ENCODE assay signal across 25 cellular contexts in the genomic region with DNA sequence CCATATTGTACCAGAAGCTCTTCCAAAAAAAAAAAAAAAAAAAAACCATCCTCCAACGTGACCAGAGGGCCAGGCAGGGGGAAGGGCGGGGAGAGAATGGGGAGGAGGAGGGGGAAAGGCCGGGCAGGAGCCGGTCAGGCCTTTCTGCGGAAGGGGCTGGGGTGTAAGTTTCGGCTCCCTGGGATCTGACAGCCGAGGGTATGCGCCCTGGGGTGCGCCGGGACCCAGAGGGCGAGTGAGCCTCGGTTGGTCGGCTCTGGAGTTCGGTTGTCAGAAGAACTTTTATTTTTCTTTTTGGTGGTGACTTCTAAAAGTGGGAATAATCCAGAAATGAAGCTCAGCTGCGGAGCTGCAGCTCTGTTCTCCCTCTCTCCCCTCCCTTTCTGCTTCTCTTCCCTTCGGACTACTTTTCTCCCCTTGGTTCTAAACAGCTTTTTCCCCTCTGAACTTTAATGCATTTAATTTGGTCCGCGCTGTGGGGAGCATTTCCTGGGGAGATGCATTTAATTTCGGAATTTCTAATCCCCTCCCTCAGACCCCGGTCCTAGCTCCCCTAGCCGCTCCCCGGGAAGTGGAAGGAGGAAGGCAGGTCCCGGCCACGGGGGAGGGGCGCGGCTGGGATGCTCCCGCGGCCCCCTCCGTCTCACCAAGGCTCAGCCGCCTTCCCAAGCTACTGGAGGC. TPM values are rescaled to one million over a fixed set of nuclear protein-coding genes. Genes with fewer than 3 reads are reported as not detected.
"Had no signal": no experiment of that assay in that cellular context is flagged by ENCODE, and none has a peak within 500 bp of the region (broad histone marks: within the 10 kb centered on the region; RNA-seq: fewer than 3 reads in every experiment).

No MANE protein-coding gene starts in this region.

- DNase-seq: activated B cell treated with CpG ODN at 0.5 μM for 24 hours; activated CD4-positive, alpha-beta T cell treated with anti-CD3 and anti-CD28 coated beads, Interleukin-2, amount 10 ng/mL, durations not matched to agents 24 days and 14 days; activated CD8-positive, alpha-beta memory T cell treated with anti-CD3 and anti-CD28 coated beads, Interleukin-2, amount 50 U/mL, for 4 hours; activated CD8-positive, alpha-beta T cell treated with anti-CD3 and anti-CD28 coated beads, Interleukin-2, amount 10 ng/mL, durations not matched to agents 7 days and 5 days; activated gamma-delta T cell; activated T-cell treated with anti-CD3 and anti-CD28 coated beads, Interleukin-2, amount 50 U/mL, for 48 hours; effector CD4-positive, alpha-beta T cell; heart right ventricle; islet precursor cell; mesenchymal stem cell; natural killer cell; psoas muscle; spleen; stimulated activated naive CD8-positive, alpha-beta T cell treated with anti-CD3 and anti-CD28 coated beads, Interleukin-15, amount 100 ng/mL, for 72 hours had no signal

- H3K27ac ChIP-seq: heart right ventricle, psoas muscle, sigmoid colon, spleen, upper lobe of left lung had no signal

- H3K36me3 ChIP-seq: heart right ventricle, sigmoid colon, spleen, upper lobe of left lung had no signal

- FAIRE-seq: frontal cortex, TTC549 had no signal

- H3K9me3 ChIP-seq: heart right ventricle, psoas muscle, sigmoid colon, spleen, upper lobe of left lung had no signal

- H3K4me3 ChIP-seq: heart right ventricle, psoas muscle, sigmoid colon, spleen, upper lobe of left lung had no signal

- ATAC-seq: activated CD8-positive, alpha-beta T cell treated with anti-CD3 and anti-CD28 coated beads, Interleukin-2, amount 10 ng/mL, durations not matched to agents 7 days and 5 days; activated naive CD4-positive, alpha-beta T cell treated with anti-CD3 and anti-CD28 coated beads, Interleukin-2, amount 50 U/mL, for 72 hours; heart right ventricle; natural killer cell; psoas muscle; stimulated activated naive CD8-positive, alpha-beta T cell treated with anti-CD3 and anti-CD28 coated beads, Interleukin-15, amount 100 ng/mL, for 72 hours had no signal

RNA-seq across cellular contexts. Expression of gene PAX2, which starts 3.9 kb away (rescaled TPM):
- total RNA-seq: activated B cell treated with CpG ODN at 0.5 μM for 24 hours; activated CD8-positive, alpha-beta T cell treated with anti-CD3 and anti-CD28 coated beads, Interleukin-2, amount 10 ng/mL, durations not matched to agents 7 days and 5 days; activated naive CD4-positive, alpha-beta T cell treated with anti-CD3 and anti-CD28 coated beads, Interleukin-2, amount 50 U/mL, for 72 hours; cardiac septum; fibroblast of lung; frontal cortex; heart right ventricle; liver; natural killer cell; omental fat pad; psoas muscle; sigmoid colon; spleen; T-helper 2 cell treated with Interferon-gamma antibody and Interleukin-4, amounts not matched to agents 100 ng/mL and 5 ng/mL, for 36 hours; temporal lobe had no signal
- polyA plus RNA-seq: fibroblast of lung, heart right ventricle, liver, psoas muscle, sigmoid colon, spleen had no signal
